Comparison of ENCODE assay signal across 29 cellular contexts in genomic region chr4:2336659-2337058, GRCh38.
"Had no signal": no experiment of that assay in that cellular context is flagged by ENCODE, and none has a peak within 500 bp of the region (broad histone marks: within the 10 kb centered on the region; RNA-seq: fewer than 3 reads in every experiment).

No MANE protein-coding gene starts in this region.

- H3K4me3 ChIP-seq: colonic mucosa, left lung, lower lobe of right lung, sigmoid colon, stomach, thyroid gland, upper lobe of left lung, vagina had no signal

- H3K27me3 Mint-ChIP-seq: activated naive CD8-positive, alpha-beta T cell; naive thymus-derived CD8-positive, alpha-beta T cell; progenitor cell of endocrine pancreas; T-cell had no signal

- ATAC-seq: left lung; lower lobe of right lung; naive thymus-derived CD8-positive, alpha-beta T cell; stimulated activated naive B cell treated with anti-CD40 and anti-IgM and Interleukin-4, amounts not matched to agents 10 μg/mL and 1 μg/mL and 100 μg/mL, for 72 hours; T-cell had no signal

- FAIRE-seq: bronchial epithelial cell, frontal cortex, islet of Langerhans, small intestine had no signal

- H3K4me1 Mint-ChIP-seq: T-cell had no signal

- H3K27ac ChIP-seq: colonic mucosa, left lung, lower lobe of right lung, sigmoid colon, stomach, thyroid gland, upper lobe of left lung, vagina had no signal

- H3K9me3 ChIP-seq: colonic mucosa, left lung, lower lobe of right lung, sigmoid colon, stomach, thyroid gland, upper lobe of left lung, vagina had no signal

- H3K9me3 Mint-ChIP-seq: activated B cell treated with CpG ODN at 0.5 μM for 24 hours; activated T-helper 2 cell treated with anti-CD3 and anti-CD28 coated beads, Interferon-gamma antibody, Interleukin-2, Interleukin-4, amounts not matched to agents 10 μg/mL and 5 μg/mL and 100 μg/mL, durations not matched to agents 14 hours and 24 hours and 36 hours; naive thymus-derived CD8-positive, alpha-beta T cell; stimulated activated naive B cell treated with anti-CD40 and anti-IgM and Interleukin-4, amounts not matched to agents 10 μg/mL and 1 μg/mL and 100 μg/mL, for 72 hours; T-cell; T-helper 2 cell treated with Interferon-gamma antibody and Interleukin-4, amounts not matched to agents 5 μg/mL and 100 μg/mL, for 36 hours had no signal

- H3K4me1 ChIP-seq: left lung, sigmoid colon, vagina had no signal

- H3K27me3 ChIP-seq: colonic mucosa, left lung, sigmoid colon, stomach, thyroid gland, upper lobe of left lung, vagina had no signal

- H3K36me3 ChIP-seq: colonic mucosa, sigmoid colon, thyroid gland, vagina had no signal

- DNase-seq: activated B cell treated with CpG ODN at 0.5 μM for 24 hours; activated CD4-positive, alpha-beta T cell treated with anti-CD3 and anti-CD28 coated beads, Interleukin-2, amount 50 U/mL, for 4 hours; activated T-cell treated with anti-CD3 and anti-CD28 coated beads, Interleukin-2, amount 50 U/mL, for 1 hour; anterior cingulate cortex; cerebellar nuclear complex; colonic mucosa; effector CD8-positive, alpha-beta T cell; lower lobe of right lung; mesenchymal stem cell; small intestine; stimulated activated CD4-positive, alpha-beta T cell treated with anti-CD3 and anti-CD28 coated beads, Interleukin-1b, Interleukin-23, amount 100 ng/mL, for 48 hours; stimulated activated CD4-positive, alpha-beta T cell treated with anti-CD3 and anti-CD28 coated beads, Interleukin-4, amount 100 ng/mL, for 4 hours; stimulated activated CD8-positive, alpha-beta memory T cell treated with anti-CD3 and anti-CD28 coated beads, Interleukin-4, amount 100 ng/mL, for 48 hours; stimulated activated naive B cell treated with anti-CD40 and anti-IgM and Interleukin-4, amounts not matched to agents 10 μg/mL and 1 μg/mL and 100 μg/mL, for 72 hours; stomach; T-cell; thyroid gland had no signal

- H3K36me3 Mint-ChIP-seq: activated naive CD8-positive, alpha-beta T cell had no signal

- H3K27ac Mint-ChIP-seq: activated B cell treated with CpG ODN at 0.5 μM for 24 hours; activated naive CD8-positive, alpha-beta T cell; activated T-helper 2 cell treated with anti-CD3 and anti-CD28 coated beads, Interferon-gamma antibody, Interleukin-2, Interleukin-4, amounts not matched to agents 10 μg/mL and 5 μg/mL and 100 μg/mL, durations not matched to agents 14 hours and 24 hours and 36 hours; progenitor cell of endocrine pancreas; stimulated activated naive B cell treated with anti-CD40 and anti-IgM and Interleukin-4, amounts not matched to agents 10 μg/mL and 1 μg/mL and 100 μg/mL, for 72 hours; T-cell; T-helper 2 cell treated with Interferon-gamma antibody and Interleukin-4, amounts not matched to agents 5 μg/mL and 100 μg/mL, for 36 hours had no signal

- H3K4me3 Mint-ChIP-seq: activated B cell treated with CpG ODN at 0.5 μM for 24 hours; activated naive CD8-positive, alpha-beta T cell; naive thymus-derived CD8-positive, alpha-beta T cell; stimulated activated naive B cell treated with anti-CD40 and anti-IgM and Interleukin-4, amounts not matched to agents 10 μg/mL and 1 μg/mL and 100 μg/mL, for 72 hours; T-cell; T-helper 2 cell treated with Interferon-gamma antibody and Interleukin-4, amounts not matched to agents 5 μg/mL and 100 μg/mL, for 36 hours had no signal
